Comparison of ENCODE assay signal across 1 cellular context in the genomic region with DNA sequence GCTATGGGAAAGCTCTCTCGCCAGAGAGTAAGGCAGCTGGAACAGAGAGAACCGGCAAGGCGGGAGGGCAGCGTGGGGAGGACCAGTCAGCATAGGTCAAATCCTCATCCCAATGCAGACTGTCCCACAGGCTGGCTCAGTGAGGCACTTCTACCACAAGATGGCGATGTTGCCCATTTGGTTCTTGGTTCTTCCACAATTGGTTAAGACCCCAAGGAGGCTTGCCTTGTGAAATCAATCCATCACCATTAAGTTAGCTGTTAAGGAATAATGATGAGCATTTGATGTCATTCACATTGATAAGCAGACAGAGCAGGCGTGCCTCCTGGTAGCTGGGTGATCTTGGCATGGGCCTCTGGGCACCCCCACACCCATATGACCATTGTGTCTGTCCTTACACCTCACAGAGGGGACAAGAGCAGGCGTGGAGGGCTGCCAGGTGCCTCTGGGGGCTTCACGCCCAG.
A peak's percentile ranks its signal among the peaks of the same experiment; 100 is the strongest.
TF ChIP-seq lines count a peak whose summit lies in the region.

No MANE protein-coding gene starts in this region.

TF ChIP-seq in HepG2, 621 proteins besides CTCF, POLR2A, EP300 and RAD21 (continued from another document):
- TF ChIP-seq, protein P1, sequence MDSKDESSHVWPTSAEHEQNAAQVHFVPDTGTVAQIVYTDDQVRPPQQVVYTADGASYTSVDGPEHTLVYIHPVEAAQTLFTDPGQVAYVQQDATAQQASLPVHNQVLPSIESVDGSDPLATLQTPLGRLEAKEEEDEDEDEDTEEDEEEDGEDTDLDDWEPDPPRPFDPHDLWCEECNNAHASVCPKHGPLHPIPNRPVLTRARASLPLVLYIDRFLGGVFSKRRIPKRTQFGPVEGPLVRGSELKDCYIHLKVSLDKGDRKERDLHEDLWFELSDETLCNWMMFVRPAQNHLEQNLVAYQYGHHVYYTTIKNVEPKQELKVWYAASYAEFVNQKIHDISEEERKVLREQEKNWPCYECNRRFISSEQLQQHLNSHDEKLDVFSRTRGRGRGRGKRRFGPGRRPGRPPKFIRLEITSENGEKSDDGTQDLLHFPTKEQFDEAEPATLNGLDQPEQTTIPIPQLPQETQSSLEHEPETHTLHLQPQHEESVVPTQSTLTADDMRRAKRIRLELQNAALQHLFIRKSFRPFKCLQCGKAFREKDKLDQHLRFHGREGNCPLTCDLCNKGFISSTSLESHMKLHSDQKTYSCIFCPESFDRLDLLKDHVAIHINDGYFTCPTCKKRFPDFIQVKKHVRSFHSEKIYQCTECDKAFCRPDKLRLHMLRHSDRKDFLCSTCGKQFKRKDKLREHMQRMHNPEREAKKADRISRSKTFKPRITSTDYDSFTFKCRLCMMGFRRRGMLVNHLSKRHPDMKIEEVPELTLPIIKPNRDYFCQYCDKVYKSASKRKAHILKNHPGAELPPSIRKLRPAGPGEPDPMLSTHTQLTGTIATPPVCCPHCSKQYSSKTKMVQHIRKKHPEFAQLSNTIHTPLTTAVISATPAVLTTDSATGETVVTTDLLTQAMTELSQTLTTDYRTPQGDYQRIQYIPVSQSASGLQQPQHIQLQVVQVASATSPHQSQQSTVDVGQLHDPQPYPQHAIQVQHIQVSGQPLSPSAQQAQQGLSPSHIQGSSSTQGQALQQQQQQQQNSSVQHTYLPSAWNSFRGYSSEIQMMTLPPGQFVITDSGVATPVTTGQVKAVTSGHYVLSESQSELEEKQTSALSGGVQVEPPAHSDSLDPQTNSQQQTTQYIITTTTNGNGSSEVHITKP (CRISPR knock-in tag; IDR thresholded peaks at IDR 0.05; ENCODE audit: low read depth) = peak; percentile 30; the same call in 1 of the 2 replicates
- TF ChIP-seq ZSCAN30 (CRISPR knock-in tag; IDR thresholded peaks at IDR 0.05) (no peak), ATF1 (CRISPR knock-in tag; IDR thresholded peaks at IDR 0.05) (no peak), ZNF7 (CRISPR knock-in tag; IDR thresholded peaks at IDR 0.05) (no peak), THYN1 (CRISPR knock-in tag; IDR thresholded peaks at IDR 0.05; ENCODE audit: borderline replicate concordance, low read depth) (no peak), MBD4 (IDR thresholded peaks at IDR 0.05; ENCODE audit: borderline replicate concordance, low read length) (no peak)
